8 cellular contexts compared by ENCODE assay signal in genomic region chr20:63979221-63979548, GRCh38. TPM values are rescaled to one million over a fixed set of nuclear protein-coding genes. Genes with fewer than 3 reads are reported as not detected.
DNase-seq lines count a peak whose midpoint lies in the region; ATAC-seq and TF ChIP-seq lines count a peak whose summit lies in the region.

No MANE protein-coding gene starts in this region.

- H3K9me3 ChIP-seq in mucosa of descending colon, result no peaks in the 10 kb centered on the region

- H3K27ac Mint-ChIP-seq in stimulated activated naive CD8-positive, alpha-beta T cell treated with anti-CD3 and anti-CD28 coated beads, Interleukin-15, Interleukin-2, amounts not matched to agents 100 ng/mL and 50 ng/mL, for 24 hours, result peak overlapping the region; percentile 68
- no peak overlapping the region for H3K27ac Mint-ChIP-seq in central memory CD8-positive, alpha-beta T cell (ENCODE audit: low read depth)

- H3K36me3 ChIP-seq in mucosa of descending colon (ENCODE audit: low read depth), result peaks cover 3% of the 10 kb centered on the region

- no peak for TF ChIP-seq CTCF in mucosa of descending colon (IDR thresholded peaks at IDR 0.05)

- H3K4me1 Mint-ChIP-seq in stimulated activated naive CD8-positive, alpha-beta T cell treated with anti-CD3 and anti-CD28 coated beads, Interleukin-15, Interleukin-2, amounts not matched to agents 100 ng/mL and 50 ng/mL, for 24 hours (ENCODE audit: low read depth), result peaks cover 60% of the 10 kb centered on the region
- H3K4me1 Mint-ChIP-seq in central memory CD8-positive, alpha-beta T cell, result peaks cover 63% of the 10 kb centered on the region

- H3K4me3 Mint-ChIP-seq in stimulated activated naive CD8-positive, alpha-beta T cell treated with anti-CD3 and anti-CD28 coated beads, Interleukin-15, Interleukin-2, amounts not matched to agents 100 ng/mL and 50 ng/mL, for 24 hours, result peak overlapping the region; percentile 82
- H3K4me3 Mint-ChIP-seq in central memory CD8-positive, alpha-beta T cell, result peak overlapping the region; percentile 94

- no peak for DNase-seq in stimulated activated naive CD8-positive, alpha-beta T cell treated with anti-CD3 and anti-CD28 coated beads, Interleukin-15, Interleukin-2, amounts not matched to agents 100 U/mL and 50 U/mL, for 24 hours
- no peak for DNase-seq in central memory CD8-positive, alpha-beta T cell (ENCODE audit: low spot score in 2 of 2)
- peak in 1 of 3 donors; percentile 62 for DNase-seq in mucosa of descending colon
- DNase-seq in NCI-H187 (lab: John Stamatoyannopoulos, UW), result no peak
- DNase-seq in NCI-H2029 treated with DMSO at 0.1 percent for 48 hours (lab: John Stamatoyannopoulos, UW), result no peak
- no peak for DNase-seq in NCI-H226

- intact Hi-C loops in mucosa of descending colon (cut with DNase I, micrococcal nuclease), result no loop called here

- H3K9me3 Mint-ChIP-seq in stimulated activated naive CD8-positive, alpha-beta T cell treated with anti-CD3 and anti-CD28 coated beads, Interleukin-15, Interleukin-2, amounts not matched to agents 100 ng/mL and 50 ng/mL, for 24 hours, result no peaks in the 10 kb centered on the region
- H3K9me3 Mint-ChIP-seq in central memory CD8-positive, alpha-beta T cell, result no peaks in the 10 kb centered on the region

- H3K4me3 ChIP-seq in mucosa of descending colon, result peak overlapping the region; percentile 28

- no peak for ATAC-seq in stimulated activated naive CD8-positive, alpha-beta T cell treated with anti-CD3 and anti-CD28 coated beads, Interleukin-15, Interleukin-2, amounts not matched to agents 100 U/mL and 50 U/mL, for 24 hours
- no peak for ATAC-seq in central memory CD8-positive, alpha-beta T cell (replicated peaks; ENCODE audit: extremely low read depth, poor library complexity, severe bottlenecking)
- ATAC-seq in mucosa of descending colon (no peak), HG03378 (IDR thresholded peaks at IDR 0.05; ENCODE audit: unreplicated experiment) (no peak)

- no peaks in the 10 kb centered on the region for H3K27me3 Mint-ChIP-seq in stimulated activated naive CD8-positive, alpha-beta T cell treated with anti-CD3 and anti-CD28 coated beads, Interleukin-15, Interleukin-2, amounts not matched to agents 100 ng/mL and 50 ng/mL, for 24 hours
- no peaks in the 10 kb centered on the region for H3K27me3 Mint-ChIP-seq in central memory CD8-positive, alpha-beta T cell

- peaks cover 28% of the 10 kb centered on the region for H3K36me3 Mint-ChIP-seq in stimulated activated naive CD8-positive, alpha-beta T cell treated with anti-CD3 and anti-CD28 coated beads, Interleukin-15, Interleukin-2, amounts not matched to agents 100 ng/mL and 50 ng/mL, for 24 hours (ENCODE audit: low read depth)
- peaks cover 56% of the 10 kb centered on the region for H3K36me3 Mint-ChIP-seq in central memory CD8-positive, alpha-beta T cell (ENCODE audit: insufficient read depth)

- peaks cover 29% of the 10 kb centered on the region for H3K4me1 ChIP-seq in mucosa of descending colon (ENCODE audit: low read depth)

RNA-seq across cellular contexts. Expression of gene SAMD10, which starts 0.3 kb away (rescaled TPM):
- 1 to 10 TPM; 3.8 to 7.9 (median 5.6) TPM for total RNA-seq in mucosa of descending colon

RNA-seq across cellular contexts. Expression of gene PRPF6, which starts 1.7 kb away (rescaled TPM):
- 10 to 100 TPM; 51.2 to 64.4 (median 59.1) TPM for total RNA-seq in mucosa of descending colon

RNA-seq across cellular contexts. Expression of gene ZNF512B, which starts 9.5 kb away (rescaled TPM):
- total RNA-seq in mucosa of descending colon, result 10 to 100 TPM in 1 of 3 donors, 1 to 10 TPM in 2; 1.8 to 14.7 (median 3.9) TPM

RNA-seq across cellular contexts. Expression of gene UCKL1, which starts 23.0 kb away (rescaled TPM):
- total RNA-seq in mucosa of descending colon, result 10 to 100 TPM; 37.4 to 57.8 (median 43.6) TPM

RNA-seq across cellular contexts. Expression of gene C20orf204, which starts 56.8 kb away (rescaled TPM):
- total RNA-seq in mucosa of descending colon, result 1 to 10 TPM; 1.0 to 1.8 (median 1.7) TPM
